ENCODE assay signal across 21 cellular contexts in the genomic region with DNA sequence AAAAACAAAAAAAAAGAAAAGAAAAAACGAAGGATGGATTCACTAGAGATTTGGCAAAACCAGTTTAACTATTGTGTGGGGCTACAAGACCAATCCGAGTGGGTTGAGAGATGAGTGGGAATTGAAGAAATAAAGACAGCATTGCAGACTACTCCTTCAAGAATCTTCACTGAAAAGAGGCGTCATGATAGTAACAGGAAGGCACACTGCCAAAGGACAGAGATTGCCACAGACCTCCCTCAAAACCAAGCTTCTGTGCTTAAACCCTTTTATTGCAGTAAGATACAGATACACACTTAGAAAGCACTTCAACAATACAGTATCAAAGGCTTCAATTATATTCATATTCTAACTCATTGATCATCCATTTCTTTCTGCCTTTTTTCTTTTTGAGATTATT.
DNase-seq lines count a peak whose midpoint lies in the region; ATAC-seq and TF ChIP-seq lines count a peak whose summit lies in the region.
"Had no signal": no experiment of that assay in that cellular context is flagged by ENCODE, and none has a peak within 500 bp of the region (broad histone marks: within the 10 kb centered on the region; RNA-seq: fewer than 3 reads in every experiment).

No MANE protein-coding gene starts in this region.

- H2BK15ac ChIP-seq in IMR-90 (ENCODE audit: low read depth, low read length): no peak overlapping the region

- H2BK120ac ChIP-seq in IMR-90 (ENCODE audit: low read depth, low read length): no peak overlapping the region

- no peak overlapping the region for H3K9ac ChIP-seq in IMR-90 (ENCODE audit: low read depth, low read length)
- H3K9ac ChIP-seq: parathyroid adenoma had no signal

- no peak for DNase-seq in activated CD4-positive, alpha-beta memory T cell treated with anti-CD3 and anti-CD28 coated beads for 36 hours
- no peak for DNase-seq in activated CD4-positive, alpha-beta memory T cell treated with anti-CD3 and anti-CD28 coated beads, Interleukin-2, amount 10 ng/mL, durations not matched to agents 7 days and 5 days
- no peak for DNase-seq in IMR-90
- DNase-seq in activated CD8-positive, alpha-beta T cell treated with anti-CD3 and anti-CD28 coated beads for 36 hours: no peak
- peak in 2 of 9 donors; percentile 38 for DNase-seq in naive thymus-derived CD4-positive, alpha-beta T cell
- no peak for DNase-seq in DMS53 (lab: John Stamatoyannopoulos, UW)
- DNase-seq: Caco-2; glutamatergic neuron; natural killer cell; NCI-H1092; NCI-H2081 treated with DMSO at 0.1 percent for 48 hours; NCI-H510A treated with DMSO at 0.1 percent for 48 hours; SHP77; stimulated activated CD4-positive, alpha-beta T cell treated with anti-CD3 and anti-CD28 coated beads, Interleukin-2, amount 100 ng/mL, for 48 hours; stomach; T1000; upper lobe of right lung had no signal

- 83% methylated on average over 1 of the region's 3 CpGs; no CpG with 5 or more reads in 1 of the 2 experiments for WGBS in IMR-90 (ENCODE audit: extremely low coverage in 2 of 2, insufficient read length in 1 of 2), 2 experiments

- H3K9me3 ChIP-seq in IMR-90 (ENCODE audit: control insufficient read depth, insufficient read depth, low read length): no peaks in the 10 kb centered on the region
- H3K9me3 ChIP-seq in naive thymus-derived CD4-positive, alpha-beta T cell (ENCODE audit: control insufficient read depth in 2 of 3, low read length in 3 of 3): peaks cover 0 to 7% (median 4%) of the 10 kb centered on the region in 3 experiments
- H3K9me3 ChIP-seq: upper lobe of right lung had no signal

- TF ChIP-seq POLR2A in IMR-90 (IDR thresholded peaks at IDR 0.05; ENCODE audit: low read depth, low read length): no peak

- H4K91ac ChIP-seq in IMR-90 (ENCODE audit: insufficient read depth, low read depth, low read length): no peak overlapping the region

- peaks cover 53% of the 10 kb centered on the region for H3K4me1 Mint-ChIP-seq in activated CD4-positive, alpha-beta memory T cell treated with anti-CD3 and anti-CD28 coated beads for 36 hours (ENCODE audit: low read depth)
- H3K4me1 Mint-ChIP-seq in activated CD4-positive, alpha-beta memory T cell treated with anti-CD3 and anti-CD28 coated beads, Interleukin-2, amount 10 ng/mL, durations not matched to agents 7 days and 5 days: peaks cover 40% of the 10 kb centered on the region
- H3K4me1 Mint-ChIP-seq in activated CD8-positive, alpha-beta T cell treated with anti-CD3 and anti-CD28 coated beads for 36 hours (ENCODE audit: low read depth): peaks cover 63% of the 10 kb centered on the region
- H3K4me1 Mint-ChIP-seq in naive thymus-derived CD4-positive, alpha-beta T cell: peaks cover 49 to 93% (median 83%) of the 10 kb centered on the region in 7 donors

- no peaks in the 10 kb centered on the region for H3K4me1 ChIP-seq in IMR-90 (ENCODE audit: control insufficient read depth, insufficient read depth, low read length)
- peaks cover 35 to 51% of the 10 kb centered on the region in 2 donors for H3K4me1 ChIP-seq in naive thymus-derived CD4-positive, alpha-beta T cell (ENCODE audit: control insufficient read depth in 2 of 2, insufficient read depth in 2 of 2, low read length in 2 of 2)
- H3K4me1 ChIP-seq: Caco-2, parathyroid adenoma, upper lobe of right lung had no signal

- no peaks in the 10 kb centered on the region for H3K27me3 ChIP-seq in IMR-90 (ENCODE audit: control insufficient read depth, insufficient read depth, low read length)
- H3K27me3 ChIP-seq in naive thymus-derived CD4-positive, alpha-beta T cell (ENCODE audit: control insufficient read depth in 2 of 2, insufficient read depth in 2 of 2, low read length in 2 of 2): no peaks in the 10 kb centered on the region
- H3K27me3 ChIP-seq: stomach, upper lobe of right lung had no signal

- no peak overlapping the region for H3K4ac ChIP-seq in IMR-90 (ENCODE audit: low read depth, low read length)

- H3K27ac ChIP-seq in IMR-90 (ENCODE audit: insufficient read depth, low read length): no peak overlapping the region
- H3K27ac ChIP-seq in naive thymus-derived CD4-positive, alpha-beta T cell (ENCODE audit: low read depth, low read length): peak overlapping the region; percentile 22
- H3K27ac ChIP-seq: parathyroid adenoma, stomach, upper lobe of right lung had no signal

- POLR2A ChIA-PET in activated CD4-positive, alpha-beta memory T cell treated with anti-CD3 and anti-CD28 coated beads for 36 hours (lab: Charles Lee): no interaction called here
- POLR2A ChIA-PET in activated CD4-positive, alpha-beta memory T cell treated with anti-CD3 and anti-CD28 coated beads, Interleukin-2, amount 10 ng/mL, durations not matched to agents 7 days and 5 days (lab: Charles Lee): no interaction called here
- POLR2A ChIA-PET in IMR-90 (lab: Charles Lee; ENCODE audit: unreplicated experiment): no interaction called here
- POLR2A ChIA-PET in activated CD8-positive, alpha-beta T cell treated with anti-CD3 and anti-CD28 coated beads for 36 hours (lab: Charles Lee): interaction anchor here (0.7 to 1.5 kb wide), 3 partner anchors 11 to 93 kb away, joined by 3 to 4 read pairs (median 3); no protein-coding TSS in a partner anchor
- POLR2A ChIA-PET in naive thymus-derived CD4-positive, alpha-beta T cell (lab: Charles Lee): interaction anchor here (1.0 to 3.6 kb wide), 5 partner anchors 11 to 33 kb away, joined by 3 to 31 read pairs (median 7); no protein-coding TSS in a partner anchor

- no peak overlapping the region for H4K5ac ChIP-seq in IMR-90 (ENCODE audit: low read depth, low read length)

- TF ChIP-seq CTCF in IMR-90 (conservative IDR thresholded peaks at IDR 0.05; ENCODE audit: low read depth, low read length): no peak
- no peak for TF ChIP-seq CTCF in activated CD8-positive, alpha-beta T cell treated with anti-CD3 and anti-CD28 coated beads for 36 hours (IDR thresholded peaks at IDR 0.05)

- no peak overlapping the region for H3K4me2 ChIP-seq in IMR-90 (ENCODE audit: low read depth, low read length)

- H4K20me1 ChIP-seq in IMR-90 (ENCODE audit: insufficient read depth, low read length): no peaks in the 10 kb centered on the region

- no peak overlapping the region for H2BK5ac ChIP-seq in IMR-90 (ENCODE audit: low read depth, low read length, poor library complexity, severe bottlenecking)

- in situ Hi-C loops in IMR-90 (cut with MboI; ENCODE audit: low sequenced_read_pairs): no loop called here

- no peak for TF ChIP-seq RAD21 in IMR-90 (IDR thresholded peaks at IDR 0.05; ENCODE audit: low read length)

- H3K36me3 ChIP-seq in IMR-90 (ENCODE audit: control insufficient read depth, insufficient read depth, low read length): no peaks in the 10 kb centered on the region
- H3K36me3 ChIP-seq in naive thymus-derived CD4-positive, alpha-beta T cell (ENCODE audit: control insufficient read depth in 2 of 3, insufficient read depth in 3 of 3, low read length in 3 of 3): no peaks in the 10 kb centered on the region
- H3K36me3 ChIP-seq: stomach, upper lobe of right lung had no signal

- H3K18ac ChIP-seq in IMR-90 (ENCODE audit: low read depth, low read length): no peak overlapping the region

- H2BK20ac ChIP-seq in IMR-90 (ENCODE audit: low read depth, low read length): no peak overlapping the region

- H3K23ac ChIP-seq in IMR-90 (ENCODE audit: low read depth, low read length): no peak overlapping the region

- BruUV-seq in IMR-90 (replicated peaks; lab: Mats Ljungman, UMichigan): no TSS peak

- intact Hi-C loops in activated CD4-positive, alpha-beta memory T cell treated with anti-CD3 and anti-CD28 coated beads for 36 hours (cut with micrococcal nuclease): no loop called here
- intact Hi-C loops in IMR-90 (cut with micrococcal nuclease): no loop called here
- intact Hi-C loops in activated CD8-positive, alpha-beta T cell treated with anti-CD3 and anti-CD28 coated beads for 36 hours (cut with micrococcal nuclease): no loop called here
- intact Hi-C loops in naive thymus-derived CD4-positive, alpha-beta T cell (cut with micrococcal nuclease): loop anchor here in 1 of 2 donors (5.0 to 10.0 kb wide), 2 partner anchors 480 to 1062 kb away; partner anchors contain the start of genes SCAF8 and TFB1M

- dilution Hi-C loops in IMR-90 (cut with HindIII; ENCODE audit: low sequenced_read_pairs, unreplicated experiment): no loop called here

- peaks cover 20% of the 10 kb centered on the region for H3K36me3 Mint-ChIP-seq in activated CD4-positive, alpha-beta memory T cell treated with anti-CD3 and anti-CD28 coated beads for 36 hours
- H3K36me3 Mint-ChIP-seq in activated CD4-positive, alpha-beta memory T cell treated with anti-CD3 and anti-CD28 coated beads, Interleukin-2, amount 10 ng/mL, durations not matched to agents 7 days and 5 days (ENCODE audit: low read depth): peaks cover 12% of the 10 kb centered on the region
- peaks cover 18% of the 10 kb centered on the region for H3K36me3 Mint-ChIP-seq in activated CD8-positive, alpha-beta T cell treated with anti-CD3 and anti-CD28 coated beads for 36 hours (ENCODE audit: low read depth)
- H3K36me3 Mint-ChIP-seq in naive thymus-derived CD4-positive, alpha-beta T cell: peaks cover 6 to 27% (median 23%) of the 10 kb centered on the region in 5 donors

- H2AFZ ChIP-seq in IMR-90 (replicated peaks; ENCODE audit: low read length, poor library complexity): no peak overlapping the region
- H2AFZ ChIP-seq: parathyroid adenoma had no signal

- H3K27ac Mint-ChIP-seq in activated CD4-positive, alpha-beta memory T cell treated with anti-CD3 and anti-CD28 coated beads for 36 hours: peak overlapping the region; percentile 21
- H3K27ac Mint-ChIP-seq in activated CD4-positive, alpha-beta memory T cell treated with anti-CD3 and anti-CD28 coated beads, Interleukin-2, amount 10 ng/mL, durations not matched to agents 7 days and 5 days: no peak overlapping the region
- H3K27ac Mint-ChIP-seq in activated CD8-positive, alpha-beta T cell treated with anti-CD3 and anti-CD28 coated beads for 36 hours: peak overlapping the region; percentile 36
- H3K27ac Mint-ChIP-seq in naive thymus-derived CD4-positive, alpha-beta T cell: peak overlapping the region in 8 of 9 donors; percentile 90 to 98 (median 96)

- H3K9me1 ChIP-seq in IMR-90 (ENCODE audit: insufficient read depth, low read length): no peaks in the 10 kb centered on the region

- H3K4me3 Mint-ChIP-seq in activated CD4-positive, alpha-beta memory T cell treated with anti-CD3 and anti-CD28 coated beads for 36 hours: no peak overlapping the region
- H3K4me3 Mint-ChIP-seq in activated CD4-positive, alpha-beta memory T cell treated with anti-CD3 and anti-CD28 coated beads, Interleukin-2, amount 10 ng/mL, durations not matched to agents 7 days and 5 days: no peak overlapping the region
- H3K4me3 Mint-ChIP-seq in activated CD8-positive, alpha-beta T cell treated with anti-CD3 and anti-CD28 coated beads for 36 hours: no peak overlapping the region
- H3K4me3 Mint-ChIP-seq in naive thymus-derived CD4-positive, alpha-beta T cell: peak overlapping the region in 9 of 10 donors; percentile 35 to 87 (median 69)
- H3K4me3 Mint-ChIP-seq: natural killer cell had no signal

- H3K4me3 ChIP-seq in IMR-90 (ENCODE audit: insufficient read depth, low read depth, low read length): no peak overlapping the region
- no peak overlapping the region for H3K4me3 ChIP-seq in naive thymus-derived CD4-positive, alpha-beta T cell (ENCODE audit: low read length)
- H3K4me3 ChIP-seq: stomach, upper lobe of right lung had no signal

- H3K27me3 Mint-ChIP-seq in activated CD4-positive, alpha-beta memory T cell treated with anti-CD3 and anti-CD28 coated beads for 36 hours: no peaks in the 10 kb centered on the region
- H3K27me3 Mint-ChIP-seq in activated CD4-positive, alpha-beta memory T cell treated with anti-CD3 and anti-CD28 coated beads, Interleukin-2, amount 10 ng/mL, durations not matched to agents 7 days and 5 days: peaks cover 9% of the 10 kb centered on the region
- H3K27me3 Mint-ChIP-seq in activated CD8-positive, alpha-beta T cell treated with anti-CD3 and anti-CD28 coated beads for 36 hours: no peaks in the 10 kb centered on the region
- H3K27me3 Mint-ChIP-seq in naive thymus-derived CD4-positive, alpha-beta T cell: peaks cover 0 to 27% (median 0%) of the 10 kb centered on the region in 5 donors

- no peak overlapping the region for H3K56ac ChIP-seq in IMR-90 (ENCODE audit: extremely low read depth, insufficient read depth, low read length)

- H2AK9ac ChIP-seq in IMR-90 (replicated peaks; ENCODE audit: low read depth, low read length, poor library complexity): no peak overlapping the region

- H3K14ac ChIP-seq in IMR-90 (replicated peaks; ENCODE audit: low read depth, low read length): no peak overlapping the region

- H3K79me1 ChIP-seq in IMR-90 (ENCODE audit: low read depth in 1 of 2, low read length in 2 of 2): no peaks in the 10 kb centered on the region

- H3K9me3 Mint-ChIP-seq in activated CD4-positive, alpha-beta memory T cell treated with anti-CD3 and anti-CD28 coated beads for 36 hours: peaks cover 22% of the 10 kb centered on the region
- peaks cover 18% of the 10 kb centered on the region for H3K9me3 Mint-ChIP-seq in activated CD4-positive, alpha-beta memory T cell treated with anti-CD3 and anti-CD28 coated beads, Interleukin-2, amount 10 ng/mL, durations not matched to agents 7 days and 5 days
- H3K9me3 Mint-ChIP-seq in activated CD8-positive, alpha-beta T cell treated with anti-CD3 and anti-CD28 coated beads for 36 hours: peaks cover 19% of the 10 kb centered on the region
- H3K9me3 Mint-ChIP-seq in naive thymus-derived CD4-positive, alpha-beta T cell: peaks cover 5 to 32% (median 19%) of the 10 kb centered on the region in 11 donors

- ATAC-seq in IMR-90 (ENCODE audit: low read depth) (peak; percentile 35; the same call in 1 of the 2 replicates), GM18498 (IDR thresholded peaks at IDR 0.05; ENCODE audit: unreplicated experiment) (no peak), HG02642 (IDR thresholded peaks at IDR 0.05; ENCODE audit: poor library complexity, unreplicated experiment) (no peak)
- no peak for ATAC-seq in activated CD8-positive, alpha-beta T cell treated with anti-CD3 and anti-CD28 coated beads for 36 hours
- ATAC-seq in naive thymus-derived CD4-positive, alpha-beta T cell: no peak
- ATAC-seq: HCT116, natural killer cell, upper lobe of right lung had no signal

- CTCF ChIA-PET in activated CD4-positive, alpha-beta memory T cell treated with anti-CD3 and anti-CD28 coated beads for 36 hours (lab: Charles Lee): interaction anchor here (0.6 to 2.2 kb wide), 3 partner anchors 15 to 100 kb away, joined by 3 to 10 read pairs (median 3); no protein-coding TSS in a partner anchor
- CTCF ChIA-PET in activated CD4-positive, alpha-beta memory T cell treated with anti-CD3 and anti-CD28 coated beads, Interleukin-2, amount 10 ng/mL, durations not matched to agents 7 days and 5 days (lab: Charles Lee): no interaction called here
- CTCF ChIA-PET in IMR-90 (lab: Yijun Ruan, JAX): interaction anchor here (1.4 kb wide), 1 partner anchor 25 kb away, joined by 5 read pairs; no protein-coding TSS in a partner anchor
- CTCF ChIA-PET in activated CD8-positive, alpha-beta T cell treated with anti-CD3 and anti-CD28 coated beads for 36 hours (lab: Charles Lee): interaction anchor here (1.0 to 3.9 kb wide), 4 partner anchors 12 to 81 kb away, joined by 3 to 21 read pairs (median 4); no protein-coding TSS in a partner anchor
- CTCF ChIA-PET in naive thymus-derived CD4-positive, alpha-beta T cell (lab: Charles Lee): interaction anchor here (1.1 kb wide), 2 partner anchors 14 to 24 kb away, joined by 3 read pairs; no protein-coding TSS in a partner anchor

- H2AK5ac ChIP-seq in IMR-90 (ENCODE audit: low read depth, low read length): no peak overlapping the region

- H4K8ac ChIP-seq in IMR-90 (ENCODE audit: low read depth in 2 of 2, low read length in 2 of 2): no peak overlapping the region

Comparison
In these comparisons a context has a peak if more than half of its experiments do, and no peak if none do; other contexts are left out.
1. H3K4me3 Mint-ChIP-seq: peak in naive thymus-derived CD4-positive, alpha-beta T cell (9 of 10); none in activated CD4-positive, alpha-beta memory T cell treated with anti-CD3 and anti-CD28 coated beads for 36 hours (single experiment), activated CD4-positive, alpha-beta memory T cell treated with anti-CD3 and anti-CD28 coated beads, Interleukin-2, amount 10 ng/mL, durations not matched to agents 7 days and 5 days (single experiment) and activated CD8-positive, alpha-beta T cell treated with anti-CD3 and anti-CD28 coated beads for 36 hours (single experiment).
2. POLR2A ChIA-PET loops: an anchor here in activated CD8-positive, alpha-beta T cell treated with anti-CD3 and anti-CD28 coated beads for 36 hours (0.7 to 1.5 kb wide) and naive thymus-derived CD4-positive, alpha-beta T cell (1.0 to 3.6 kb wide); none called in activated CD4-positive, alpha-beta memory T cell treated with anti-CD3 and anti-CD28 coated beads for 36 hours, activated CD4-positive, alpha-beta memory T cell treated with anti-CD3 and anti-CD28 coated beads, Interleukin-2, amount 10 ng/mL, durations not matched to agents 7 days and 5 days and IMR-90.